Comparison of ENCODE assay signal across 22 cellular contexts in genomic region chr14:95242870-95243269, GRCh38.
"Had no signal": no experiment of that assay in that cellular context is flagged by ENCODE, and none has a peak within 500 bp of the region (broad histone marks: within the 10 kb centered on the region; RNA-seq: fewer than 3 reads in every experiment).

No MANE protein-coding gene starts in this region.

- H3K27ac ChIP-seq: SJSA1, SK-N-MC had no signal

- H3K9me3 ChIP-seq: SJSA1 had no signal

- FAIRE-seq: RCC 7860 had no signal

- H3K27me3 ChIP-seq: SJSA1 had no signal

- DNase-seq: KBM-7, MV-4-11, NCI-H1048, NCI-H1105, NCI-H1417 treated with DMSO at 0.1 percent for 48 hours, NCI-H146, NCI-H1694 treated with DMSO at 0.1 percent for 48 hours, NCI-H1930, NCI-H2081, NCI-H2171, NCI-H226, NCI-H446, NCI-H510A, NCI-H524 treated with DMSO at 0.1 percent for 48 hours, NCI-H69, NCI-H774, Right ventricle myocardium superior, RPMI8226, SIG-M5 had no signal

- H3K4me3 ChIP-seq: SJSA1, SK-N-MC had no signal

- H3K36me3 ChIP-seq: SJSA1 had no signal
